ENCODE assay signal across 15 cellular contexts in the genomic region with DNA sequence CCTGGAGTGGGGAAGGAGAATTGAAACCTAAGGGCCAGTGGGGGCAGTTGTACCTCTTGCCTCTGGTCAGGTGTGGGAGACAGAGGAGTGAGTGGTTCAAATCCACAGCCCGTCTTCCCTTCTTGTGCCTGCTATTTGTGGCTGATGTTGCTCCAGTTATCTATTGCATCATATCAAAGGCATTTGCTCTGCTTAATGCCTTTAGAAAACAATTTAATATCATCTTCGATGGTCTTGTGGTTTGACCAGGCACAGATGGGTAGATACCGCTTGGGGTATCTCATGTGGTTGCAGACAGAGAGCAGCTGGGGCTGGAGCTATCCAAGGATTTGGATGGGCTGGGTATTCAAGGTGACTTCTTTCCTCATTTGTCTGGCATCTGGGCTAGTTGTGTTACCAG.
DNase-seq lines count a peak whose midpoint lies in the region; ATAC-seq, FAIRE-seq and TF ChIP-seq lines count a peak whose summit lies in the region.
"Had no signal": no experiment of that assay in that cellular context is flagged by ENCODE, and none has a peak within 500 bp of the region (broad histone marks: within the 10 kb centered on the region; RNA-seq: fewer than 3 reads in every experiment).

No MANE protein-coding gene starts in this region.

- no peak overlapping the region for H3K4ac ChIP-seq in H1 (replicated peaks; ENCODE audit: insufficient read length, low read depth, low read length)

- in situ Hi-C loops in HepG2 (cut with HindIII; ENCODE audit: extremely low pct_ligation_motif_present, low pct_unique_long_range_greater_than_20kb), result no loop called here

- CTCF ChIA-PET in HepG2 (lab: Yijun Ruan, JAX; ENCODE audit: low intra/inter-chr PET ratio, low total read pairs), result no interaction called here
- CTCF ChIA-PET in H1 (lab: Charles Lee; ENCODE audit: partially characterized antibody), result interaction anchor here (0.8 kb wide), 1 partner anchor 13 kb away, joined by 4 read pairs; no protein-coding TSS in a partner anchor

- TF ChIP-seq RAD21 in HepG2 (CRISPR knock-in tag; IDR thresholded peaks at IDR 0.05) (no peak), H1 (IDR thresholded peaks at IDR 0.05 in 1 of 2, conservative IDR thresholded peaks at IDR 0.05 in 1 of 2; ENCODE audit: low read depth in 2 of 2, low read length in 2 of 2) (no peak)

- H2BK120ac ChIP-seq in H1 (replicated peaks; ENCODE audit: low read depth, low read length), result no peak overlapping the region

- H3K56ac ChIP-seq in H1 (replicated peaks; ENCODE audit: insufficient read length, low read depth, low read length), result no peak overlapping the region

- FAIRE-seq in HepG2 (lab: Jason Lieb, UNC), result no peak
- FAIRE-seq in H1 (lab: Jason Lieb, UNC), result no peak
- FAIRE-seq: GM12878 had no signal

- intact Hi-C loops in HepG2 (cut with micrococcal nuclease; ENCODE audit: unreplicated experiment) (no loop called here), right lobe of liver (cut with DNase I) (no loop called here), left cardiac atrium (cut with DNase I) (no loop called here), spleen (cut with DNase I; ENCODE audit: low total_unique reads) (no loop called here)

- H3K27ac ChIP-seq in HepG2 (ENCODE audit: extremely low read length, insufficient read depth, low read length), result no peak overlapping the region
- no peak overlapping the region for H3K27ac ChIP-seq in right lobe of liver
- no peak overlapping the region for H3K27ac ChIP-seq in H1 (ENCODE audit: low read depth, low read length)
- H3K27ac ChIP-seq in spleen, result no peak overlapping the region
- H3K27ac ChIP-seq: C4-2B had no signal

- 38% methylated on average over 3 of the region's 3 CpGs for WGBS in HepG2 (ENCODE audit: low lambda C conversion rate)
- WGBS in right lobe of liver (ENCODE audit: insufficient coverage, low coverage, low lambda C conversion rate, missing lambda C conversion rate), result 64% methylated on average over 3 of the region's 3 CpGs
- 100% methylated on average over 3 of the region's 3 CpGs; no CpG with 5 or more reads in 1 of the 2 experiments for WGBS in H1 (ENCODE audit: extremely low coverage in 1 of 2, insufficient coverage in 1 of 2, insufficient read length in 1 of 2, insufficient replicate concordance in 2 of 2, low coverage in 1 of 2, low lambda C conversion rate in 2 of 2, missing lambda C conversion rate in 1 of 2), 2 experiments
- 82 to 91% (median 88%) methylated on average over 3 of the region's 3 CpGs for WGBS in spleen, 5 donors

- H2AFZ ChIP-seq in HepG2 (ENCODE audit: low read length), result no peak overlapping the region
- H2AFZ ChIP-seq in H1 (ENCODE audit: low read length), result no peak overlapping the region; the same call in 1 of the 2 replicates

- no peaks in the 10 kb centered on the region for H4K20me1 ChIP-seq in HepG2 (ENCODE audit: insufficient read depth, low read length)
- no peaks in the 10 kb centered on the region for H4K20me1 ChIP-seq in H1 (replicated peaks in 1 of 2; ENCODE audit: control insufficient read depth in 1 of 2, insufficient read depth in 2 of 2, low read length in 2 of 2)

- no peak for TF ChIP-seq POLR2A in HepG2 (IDR thresholded peaks at IDR 0.05; ENCODE audit: insufficient read depth in 1 of 2, low read depth in 2 of 2, low read length in 2 of 2)
- no peak for TF ChIP-seq POLR2A in right lobe of liver (IDR thresholded peaks at IDR 0.05)
- no peak for TF ChIP-seq POLR2A in H1 (IDR thresholded peaks at IDR 0.05; ENCODE audit: control extremely low read depth in 1 of 2, low read depth in 2 of 2, low read length in 2 of 2)
- TF ChIP-seq POLR2A in spleen (IDR thresholded peaks at IDR 0.05), result no peak

- POLR2A ChIA-PET in HepG2 (lab: Yijun Ruan, JAX) (no interaction called here), H1 (lab: Charles Lee; ENCODE audit: partially characterized antibody) (no interaction called here)

- no peaks in the 10 kb centered on the region for H3K27me3 ChIP-seq in HepG2 (ENCODE audit: control insufficient read depth in 1 of 2, insufficient read depth in 2 of 2, low read length in 2 of 2)
- H3K27me3 ChIP-seq in right lobe of liver, result no peaks in the 10 kb centered on the region
- H3K27me3 ChIP-seq in H1 (replicated peaks in 1 of 4; ENCODE audit: control insufficient read depth in 3 of 4, extremely low read depth in 1 of 4, insufficient read depth in 3 of 4, low read length in 3 of 4), result no peaks in the 10 kb centered on the region
- H3K27me3 ChIP-seq in spleen (replicated peaks in 1 of 7), result no peaks in the 10 kb centered on the region

- no TSS peak for BruUV-seq in HepG2 (replicated peaks; lab: Mats Ljungman, UMichigan)

- no peak overlapping the region for H2BK12ac ChIP-seq in H1 (ENCODE audit: low read depth, low read length)

- no peak overlapping the region for H2BK5ac ChIP-seq in H1 (ENCODE audit: low read depth, low read length)

- no peaks in the 10 kb centered on the region; the same call in 1 of the 2 replicates for H3K23me2 ChIP-seq in H1 (ENCODE audit: low read depth, low read length)

- ATAC-seq in HepG2 (no peak), right lobe of liver (no peak), left cardiac atrium (no peak)
- ATAC-seq: GM12878 had no signal

- H3K36me3 ChIP-seq in HepG2 (replicated peaks in 1 of 2; ENCODE audit: control insufficient read depth in 1 of 2, insufficient read depth in 2 of 2, low read length in 2 of 2), result no peaks in the 10 kb centered on the region
- no peaks in the 10 kb centered on the region for H3K36me3 ChIP-seq in right lobe of liver
- H3K36me3 ChIP-seq in H1 (ENCODE audit: control insufficient read depth in 2 of 4, insufficient read depth in 4 of 4, low read length in 3 of 4), result no peaks in the 10 kb centered on the region
- H3K36me3 ChIP-seq in spleen, result no peaks in the 10 kb centered on the region
- H3K36me3 ChIP-seq: HAP-1 had no signal

- H3K4me2 ChIP-seq in HepG2 (ENCODE audit: low read depth, low read length) (no peak overlapping the region), H1 (ENCODE audit: insufficient read depth in 1 of 2, low read depth in 2 of 2, low read length in 2 of 2) (no peak overlapping the region)

- no peak overlapping the region for H3K4me3 ChIP-seq in HepG2 (replicated peaks in 1 of 3; ENCODE audit: insufficient read depth in 1 of 3, low read depth in 2 of 3, low read length in 3 of 3)
- no peak overlapping the region for H3K4me3 ChIP-seq in right lobe of liver
- no peak overlapping the region for H3K4me3 ChIP-seq in H1 (ENCODE audit: extremely low read depth in 1 of 4, insufficient read depth in 2 of 4, low read depth in 3 of 4, low read length in 4 of 4)
- H3K4me3 ChIP-seq in spleen, result no peak overlapping the region
- H3K4me3 ChIP-seq: GM12878, HAP-1 had no signal

- no peak overlapping the region for H3K9ac ChIP-seq in HepG2 (ENCODE audit: insufficient read depth, low read depth, low read length)
- no peak overlapping the region for H3K9ac ChIP-seq in H1 (replicated peaks in 1 of 4; ENCODE audit: extremely low read depth in 1 of 4, low read depth in 3 of 4, low read length in 3 of 4)

- no peaks in the 10 kb centered on the region for H3K4me1 ChIP-seq in HepG2 (ENCODE audit: insufficient read depth, low read length)
- no peaks in the 10 kb centered on the region for H3K4me1 ChIP-seq in right lobe of liver
- no peaks in the 10 kb centered on the region for H3K4me1 ChIP-seq in H1 (replicated peaks in 1 of 4; ENCODE audit: control insufficient read depth in 3 of 4, insufficient read depth in 4 of 4, low read length in 3 of 4)
- H3K4me1 ChIP-seq in spleen, result no peaks in the 10 kb centered on the region
- H3K4me1 ChIP-seq: HAP-1 had no signal

- TF ChIP-seq EP300 in HepG2 (IDR thresholded peaks at IDR 0.05; ENCODE audit: low read depth in 2 of 2, low read length in 2 of 2) (no peak), HepG2 (CRISPR knock-in tag; IDR thresholded peaks at IDR 0.05; ENCODE audit: borderline replicate concordance) (no peak), H1 (IDR thresholded peaks at IDR 0.05; ENCODE audit: borderline replicate concordance in 1 of 2, low read depth in 2 of 2, low read length in 2 of 2) (no peak)

- no peak overlapping the region for H3K14ac ChIP-seq in H1 (ENCODE audit: insufficient read length)

- no peak overlapping the region for H4K91ac ChIP-seq in H1 (replicated peaks; ENCODE audit: insufficient read length, low read length)

- H2BK20ac ChIP-seq in H1 (ENCODE audit: low read length), result no peak overlapping the region

- no peak overlapping the region for H4K8ac ChIP-seq in H1 (ENCODE audit: extremely low read depth, insufficient read depth, low read length)

- H2BK15ac ChIP-seq in H1 (ENCODE audit: low read length), result no peak overlapping the region

- DNase-seq in HepG2 (ENCODE audit: low spot score) (no peak), right lobe of liver (no peak), RPMI7951 (ENCODE audit: low read depth) (peak; percentile 3), H1 (ENCODE audit: low read depth in 1 of 2, low spot score in 2 of 2) (no peak), GOT3 (lab: John Stamatoyannopoulos, UW) (no peak), left cardiac atrium (no peak), spleen (no peak)
- no peak for DNase-seq in stimulated activated CD4-positive, alpha-beta T cell treated with anti-CD3 and anti-CD28 coated beads, Interleukin-2, amount 100 ng/mL, for 48 hours
- DNase-seq: 8988T; CD4-positive, alpha-beta T cell; DMS79 treated with DMSO at 0.1 percent for 48 hours; EL had no signal

- no peaks in the 10 kb centered on the region for H3K79me1 ChIP-seq in H1 (ENCODE audit: low read depth, low read length)

- H2AK5ac ChIP-seq in H1 (ENCODE audit: low read depth, low read length), result no peak overlapping the region

- TF ChIP-seq CTCF in HepG2 (CRISPR knock-in tag; IDR thresholded peaks at IDR 0.05) (no peak), right lobe of liver (IDR thresholded peaks at IDR 0.05) (no peak), H1 (IDR thresholded peaks at IDR 0.05; ENCODE audit: control extremely low read depth in 1 of 3, insufficient read depth in 1 of 3, low read depth in 1 of 3, low read length in 3 of 3) (no peak), spleen (IDR thresholded peaks at IDR 0.05 in 8 of 11, conservative IDR thresholded peaks at IDR 0.05 in 3 of 11) (no peak)

- no peaks in the 10 kb centered on the region for H3K79me2 ChIP-seq in HepG2 (ENCODE audit: insufficient read depth, low read length)
- H3K79me2 ChIP-seq in H1 (ENCODE audit: control insufficient read depth in 1 of 2, insufficient read depth in 2 of 2, low read length in 2 of 2), result no peaks in the 10 kb centered on the region

- H3K9me3 ChIP-seq in HepG2 (ENCODE audit: low read length), result no peaks in the 10 kb centered on the region
- H3K9me3 ChIP-seq in right lobe of liver, result no peaks in the 10 kb centered on the region
- H3K9me3 ChIP-seq in H1 (ENCODE audit: insufficient read depth in 2 of 2, low read depth in 1 of 2, low read length in 1 of 2), result no peaks in the 10 kb centered on the region
- peaks cover 0 to 23% (median 0%) of the 10 kb centered on the region in 8 donors for H3K9me3 ChIP-seq in spleen
- H3K9me3 ChIP-seq: HAP-1 had no signal

- H3K18ac ChIP-seq in H1 (ENCODE audit: extremely low read depth, low read length), result no peak overlapping the region

- no peak overlapping the region for H3K23ac ChIP-seq in H1 (ENCODE audit: insufficient read length)

- no peak overlapping the region for H4K5ac ChIP-seq in H1 (ENCODE audit: insufficient read length, low read depth, low read length)

TF ChIP-seq in H1, 55 proteins besides CTCF, POLR2A, EP300 and RAD21:
- peak; percentile 30; the same call in 1 of the 2 replicates for TF ChIP-seq CEBPB (IDR thresholded peaks at IDR 0.05; ENCODE audit: low read depth, low read length)
- TF ChIP-seq BRCA1 (IDR thresholded peaks at IDR 0.05; ENCODE audit: low read depth, low read length), result no peak

Comparison
In these comparisons a context has a peak if more than half of its experiments do, and no peak if none do; other contexts are left out.
1. Of the 41 proteins assayed by ChIP-seq in both HepG2 and H1: peak only in HepG2: none; only in H1: none; in both: CEBPB; in neither: 40.